ENCODE assay signal across 9 cellular contexts in genomic region chr16:86044241-86044671, GRCh38.
A peak's percentile ranks its signal among the peaks of the same experiment; 100 is the strongest.
DNase-seq lines count a peak whose midpoint lies in the region; ATAC-seq, FAIRE-seq and TF ChIP-seq lines count a peak whose summit lies in the region.
"Had no signal": no experiment of that assay in that cellular context is flagged by ENCODE, and none has a peak within 500 bp of the region (broad histone marks: within the 10 kb centered on the region; RNA-seq: fewer than 3 reads in every experiment).

No MANE protein-coding gene starts in this region.

- no peak overlapping the region for H3K27ac Mint-ChIP-seq in activated naive CD8-positive, alpha-beta T cell treated with anti-CD3 and anti-CD28 coated beads, Interleukin-2, amount 50 U/mL, for 24 hours

- H3K4me3 ChIP-seq in OCI-LY1 (ENCODE audit: low read depth, low read length, poor library complexity, severe bottlenecking), result no peak overlapping the region
- no peak overlapping the region for H3K4me3 ChIP-seq in keratinocyte (ENCODE audit: control insufficient read depth in 2 of 3, extremely low read depth in 1 of 3, insufficient read depth in 2 of 3, low read depth in 1 of 3, low read length in 3 of 3)
- H3K4me3 ChIP-seq in stomach, result no peak overlapping the region

- peaks cover 3% of the 10 kb centered on the region; the same call in 1 of the 2 replicates for H3K27me3 ChIP-seq in OCI-LY1 (ENCODE audit: insufficient read depth, low read length)
- peaks cover 14% of the 10 kb centered on the region for H3K27me3 ChIP-seq in keratinocyte (ENCODE audit: control insufficient read depth, extremely low read depth, insufficient read depth, low read length)
- H3K27me3 ChIP-seq in stomach, result peaks cover 0 to 44% (median 0%) of the 10 kb centered on the region in 3 donors

- H3F3A ChIP-seq in OCI-LY1 (ENCODE audit: insufficient read depth, low read length), result no peaks in the 10 kb centered on the region

- TF ChIP-seq POLR2A in stomach (IDR thresholded peaks at IDR 0.05), result no peak

- H3K4me2 ChIP-seq in OCI-LY1 (ENCODE audit: low read length) (no peak overlapping the region), keratinocyte (ENCODE audit: control insufficient read depth, extremely low read depth, insufficient read depth, low read depth, low read length) (no peak overlapping the region)

- H4K20me1 ChIP-seq in OCI-LY1 (ENCODE audit: insufficient read depth, low read length) (no peaks in the 10 kb centered on the region), keratinocyte (ENCODE audit: control insufficient read depth, extremely low read depth, insufficient read depth, low read length) (no peaks in the 10 kb centered on the region)

- H3K4me3 Mint-ChIP-seq in activated naive CD8-positive, alpha-beta T cell treated with anti-CD3 and anti-CD28 coated beads, Interleukin-2, amount 50 U/mL, for 24 hours, result no peak overlapping the region

- H2AFZ ChIP-seq in OCI-LY1 (ENCODE audit: low read length), result no peak overlapping the region
- no peak overlapping the region for H2AFZ ChIP-seq in keratinocyte (ENCODE audit: control insufficient read depth, low read length)

- 28 to 59% (median 40%) methylated on average over 8 to 11 of the region's 11 CpGs for WGBS in stomach, 5 donors

- H3K27ac ChIP-seq in OCI-LY1 (ENCODE audit: low read depth, low read length, poor library complexity, severe bottlenecking) (no peak overlapping the region), keratinocyte (ENCODE audit: control insufficient read depth, insufficient read depth, low read length) (no peak overlapping the region), stomach (no peak overlapping the region)

- no peaks in the 10 kb centered on the region for H3K9me1 ChIP-seq in keratinocyte (ENCODE audit: control insufficient read depth, extremely low read depth, insufficient read depth, low read length)

- TF ChIP-seq CTCF in OCI-LY1 (IDR thresholded peaks at IDR 0.05; ENCODE audit: low read length) (peak; percentile 80), keratinocyte (optimal IDR thresholded peaks at IDR 0.05 in 1 of 3, IDR thresholded peaks at IDR 0.05 in 1 of 3, conservative IDR thresholded peaks at IDR 0.05 in 1 of 3; ENCODE audit: extremely low read depth in 1 of 3, insufficient read depth in 2 of 3, low read length in 3 of 3) (peak; percentile 29 to 62 (median 36)), stomach (IDR thresholded peaks at IDR 0.05) (peak in 2 of 7 experiments; percentile 43 to 45)

- H3K9me3 ChIP-seq in OCI-LY1 (ENCODE audit: low read length) (no peaks in the 10 kb centered on the region), keratinocyte (ENCODE audit: control insufficient read depth, low read depth, low read length) (no peaks in the 10 kb centered on the region), stomach (no peaks in the 10 kb centered on the region)

- peaks cover 21% of the 10 kb centered on the region for H3K4me1 Mint-ChIP-seq in activated naive CD8-positive, alpha-beta T cell treated with anti-CD3 and anti-CD28 coated beads, Interleukin-2, amount 50 U/mL, for 24 hours

- H3K9ac ChIP-seq in OCI-LY1 (ENCODE audit: low read length) (no peak overlapping the region), keratinocyte (ENCODE audit: control insufficient read depth, extremely low read depth, insufficient read depth, low read length) (no peak overlapping the region)

- no peaks in the 10 kb centered on the region for H3K4me1 ChIP-seq in OCI-LY1 (ENCODE audit: insufficient read depth, low read length, severe bottlenecking)
- no peaks in the 10 kb centered on the region for H3K4me1 ChIP-seq in keratinocyte (ENCODE audit: control insufficient read depth, extremely low read depth, insufficient read depth, low read length)
- peaks cover 0 to 6% (median 0%) of the 10 kb centered on the region in 4 donors for H3K4me1 ChIP-seq in stomach

- no peak for TF ChIP-seq EP300 in stomach (IDR thresholded peaks at IDR 0.05)

- no peaks in the 10 kb centered on the region for H3K36me3 Mint-ChIP-seq in activated naive CD8-positive, alpha-beta T cell treated with anti-CD3 and anti-CD28 coated beads, Interleukin-2, amount 50 U/mL, for 24 hours (ENCODE audit: low read depth)

- DNase-seq in DMS 273 (lab: John Stamatoyannopoulos, UW; ENCODE audit: unreplicated experiment), result peak; percentile 53
- DNase-seq in DMS 273 treated with DMSO at 0.1 percent for 48 hours (lab: John Stamatoyannopoulos, UW), result no peak
- peak; percentile 74 for DNase-seq in activated naive CD8-positive, alpha-beta T cell treated with anti-CD3 and anti-CD28 coated beads, Interleukin-2, amount 50 U/mL, for 24 hours
- DNase-seq in keratinocyte (ENCODE audit: low read depth, low spot score), result no peak
- DNase-seq in stomach, result peak; percentile 31

- H3K9me3 Mint-ChIP-seq in activated naive CD8-positive, alpha-beta T cell treated with anti-CD3 and anti-CD28 coated beads, Interleukin-2, amount 50 U/mL, for 24 hours, result no peaks in the 10 kb centered on the region

- ATAC-seq in activated naive CD8-positive, alpha-beta T cell treated with anti-CD3 and anti-CD28 coated beads, Interleukin-2, amount 50 U/mL, for 24 hours, result no peak
- no peak for ATAC-seq in GM21528 (IDR thresholded peaks at IDR 0.05; ENCODE audit: low FRiP score, unreplicated experiment)
- no peak for ATAC-seq in HG02678 (IDR thresholded peaks at IDR 0.05; ENCODE audit: unreplicated experiment)

- H3K79me2 ChIP-seq in OCI-LY1 (ENCODE audit: insufficient read depth, low read length) (no peaks in the 10 kb centered on the region), keratinocyte (ENCODE audit: control insufficient read depth, insufficient read depth, low read length) (no peaks in the 10 kb centered on the region)

- FAIRE-seq in keratinocyte (lab: Jason Lieb, UNC), result no peak
- FAIRE-seq: A204.1 had no signal

- no peaks in the 10 kb centered on the region for H3K9me2 ChIP-seq in OCI-LY1 (ENCODE audit: low read depth, low read length)

- intact Hi-C loops in stomach (cut with DNase I; ENCODE audit: low total_unique reads), result no loop called here

- H3K36me3 ChIP-seq in OCI-LY1 (ENCODE audit: insufficient read depth, low read length), result no peaks in the 10 kb centered on the region
- H3K36me3 ChIP-seq in keratinocyte (ENCODE audit: control insufficient read depth in 2 of 2, extremely low read depth in 1 of 2, insufficient read depth in 2 of 2, low read length in 2 of 2), result no peaks in the 10 kb centered on the region
- H3K36me3 ChIP-seq in stomach, result no peaks in the 10 kb centered on the region

- peaks cover 45% of the 10 kb centered on the region for H3K27me3 Mint-ChIP-seq in activated naive CD8-positive, alpha-beta T cell treated with anti-CD3 and anti-CD28 coated beads, Interleukin-2, amount 50 U/mL, for 24 hours

- dilution Hi-C loops in keratinocyte (cut with MboI; ENCODE audit: extremely low pct_ligation_motif_present, low sequenced_read_pairs), result no loop called here

Comparison
In these comparisons a context has a peak if more than half of its experiments do, and no peak if none do; other contexts are left out.
1. DNase-seq: peak in DMS 273 (single experiment), activated naive CD8-positive, alpha-beta T cell treated with anti-CD3 and anti-CD28 coated beads, Interleukin-2, amount 50 U/mL, for 24 hours (single experiment) and stomach (single experiment); none in DMS 273 treated with DMSO at 0.1 percent for 48 hours (single experiment) and keratinocyte (single experiment).